7 cellular contexts compared by ENCODE assay signal in genomic region chr16:69951017-69951671, GRCh38. TPM values are rescaled to one million over a fixed set of nuclear protein-coding genes. Genes with fewer than 3 reads are reported as not detected.
DNase-seq lines count a peak whose midpoint lies in the region; ATAC-seq and TF ChIP-seq lines count a peak whose summit lies in the region.
"Not testable (repeated sequence)": the region's sequence is repeated elsewhere in the genome, so short reads cannot be mapped to it uniquely, and the experiment has no call there.

TSS of gene CLEC18A (plus strand) at chr16:69951334. CDS start at chr16:69951367, 33 bp downstream.

- POLR2A ChIA-PET in Panc1 (lab: Charles Lee); naive thymus-derived CD4-positive, alpha-beta T cell (lab: Charles Lee): not testable (repeated sequence)

- H3K4me3 Mint-ChIP-seq in naive thymus-derived CD4-positive, alpha-beta T cell, result not testable (repeated sequence)

- not testable (repeated sequence) for TF ChIP-seq EP300 in gastroesophageal sphincter (IDR thresholded peaks at IDR 0.05); upper lobe of left lung (IDR thresholded peaks at IDR 0.05)

- DNase-seq in Panc1 (ENCODE audit: low read depth, low spot score); ascending aorta (ENCODE audit: low spot score in 2 of 2); left lobe of liver (ENCODE audit: low spot score); naive thymus-derived CD4-positive, alpha-beta T cell; sciatic nerve (ENCODE audit: low spot score): not testable (repeated sequence)
- DNase-seq in upper lobe of left lung, result peak in 1 of 2 donors; percentile 30

- CTCF ChIA-PET in Panc1 (lab: Charles Lee); naive thymus-derived CD4-positive, alpha-beta T cell (lab: Charles Lee): not testable (repeated sequence)

- H3K4me3 ChIP-seq in Panc1 (ENCODE audit: low read depth in 2 of 2, low read length in 2 of 2); ascending aorta; gastroesophageal sphincter; naive thymus-derived CD4-positive, alpha-beta T cell (ENCODE audit: low read length); upper lobe of left lung: not testable (repeated sequence)

- not testable (repeated sequence) for H3K27me3 Mint-ChIP-seq in naive thymus-derived CD4-positive, alpha-beta T cell

- in situ Hi-C loops in Panc1 (cut with HindIII; ENCODE audit: low pct_unique_long_range_greater_than_20kb, low sequenced_read_pairs), result not testable (repeated sequence)

- H3K4me1 Mint-ChIP-seq in naive thymus-derived CD4-positive, alpha-beta T cell, result not testable (repeated sequence)

- H3K9me3 Mint-ChIP-seq in naive thymus-derived CD4-positive, alpha-beta T cell, result not testable (repeated sequence)

- WGBS in gastroesophageal sphincter (ENCODE audit: low coverage in 1 of 2), 2 donors, result no CpG with 5 or more reads among the region's 26 CpGs
- WGBS in upper lobe of left lung, 2 donors, result no CpG with 5 or more reads among the region's 26 CpGs

- not testable (repeated sequence) for BruUV-seq in Panc1 (replicated peaks; lab: Mats Ljungman, UMichigan)

- TF ChIP-seq CTCF in Panc1 (IDR thresholded peaks at IDR 0.05); ascending aorta (IDR thresholded peaks at IDR 0.05); gastroesophageal sphincter (IDR thresholded peaks at IDR 0.05); upper lobe of left lung (IDR thresholded peaks at IDR 0.05): not testable (repeated sequence)

- H3K36me3 Mint-ChIP-seq in naive thymus-derived CD4-positive, alpha-beta T cell, result not testable (repeated sequence)

- intact Hi-C loops in Panc1 (cut with micrococcal nuclease; ENCODE audit: unreplicated experiment); ascending aorta (cut with DNase I); naive thymus-derived CD4-positive, alpha-beta T cell (cut with micrococcal nuclease); sciatic nerve (cut with DNase I): not testable (repeated sequence)

- H3K36me3 ChIP-seq in Panc1 (ENCODE audit: control insufficient read depth, insufficient read depth, low read length); ascending aorta; gastroesophageal sphincter; naive thymus-derived CD4-positive, alpha-beta T cell (ENCODE audit: control insufficient read depth in 2 of 3, insufficient read depth in 3 of 3, low read length in 3 of 3); upper lobe of left lung: not testable (repeated sequence)

- H3K27ac Mint-ChIP-seq in naive thymus-derived CD4-positive, alpha-beta T cell, result not testable (repeated sequence)

- H3K4me1 ChIP-seq in Panc1 (ENCODE audit: control insufficient read depth, insufficient read depth, low read length); ascending aorta; gastroesophageal sphincter; naive thymus-derived CD4-positive, alpha-beta T cell (ENCODE audit: control insufficient read depth in 2 of 2, insufficient read depth in 2 of 2, low read length in 2 of 2); upper lobe of left lung: not testable (repeated sequence)

- not testable (repeated sequence) for H3K27ac ChIP-seq in Panc1 (ENCODE audit: low read length); ascending aorta; gastroesophageal sphincter; naive thymus-derived CD4-positive, alpha-beta T cell (ENCODE audit: low read depth, low read length); upper lobe of left lung

- ATAC-seq in Panc1 (peak; percentile 79), gastroesophageal sphincter (peak; percentile 15), left lobe of liver (peak; percentile 43), sciatic nerve (peak; percentile 38), upper lobe of left lung (ENCODE audit: low FRiP score in 2 of 2) (peak; percentile 29 to 66)
- ATAC-seq in naive thymus-derived CD4-positive, alpha-beta T cell, result peak; percentile 25

- TF ChIP-seq POLR2A in gastroesophageal sphincter (IDR thresholded peaks at IDR 0.05); upper lobe of left lung (IDR thresholded peaks at IDR 0.05): not testable (repeated sequence)

- H3K27me3 ChIP-seq in Panc1 (ENCODE audit: control insufficient read depth, insufficient read depth, low read length); ascending aorta; gastroesophageal sphincter; naive thymus-derived CD4-positive, alpha-beta T cell (ENCODE audit: control insufficient read depth in 2 of 2, insufficient read depth in 2 of 2, low read length in 2 of 2); upper lobe of left lung: not testable (repeated sequence)

- not testable (repeated sequence) for H3K9me3 ChIP-seq in Panc1 (ENCODE audit: control insufficient read depth, insufficient read depth, low read depth, low read length); ascending aorta; gastroesophageal sphincter; naive thymus-derived CD4-positive, alpha-beta T cell (ENCODE audit: control insufficient read depth in 2 of 3, low read length in 3 of 3); upper lobe of left lung

RNA-seq across cellular contexts. Expression of gene CLEC18A, which starts in this region (rescaled TPM):
- 0.46 TPM for total RNA-seq in Panc1 (2021; ENCODE audit: unreplicated experiment)
- 0.79 TPM for polyA plus RNA-seq in Panc1 (2012; ENCODE audit: insufficient read length)
- total RNA-seq in ascending aorta, result 25.2 TPM
- total RNA-seq in gastroesophageal sphincter, result 1 to 10 TPM in 1 of 4 donors, under 1 TPM in 2, not detected in 1; 0.27 to 1.9 (median 0.31) TPM
- total RNA-seq in left lobe of liver, result 0.35 TPM
- total RNA-seq in naive thymus-derived CD4-positive, alpha-beta T cell, result 1 to 10 TPM; 1.4 to 7.4 (median 3.6) TPM
- polyA plus RNA-seq in naive thymus-derived CD4-positive, alpha-beta T cell, result not detected
- total RNA-seq in sciatic nerve, result 1.2 TPM
- 1 to 10 TPM in 5 of 6 donors, under 1 TPM in 1; 0.54 to 5.2 (median 2.8) TPM for total RNA-seq in upper lobe of left lung

Comparison
In these comparisons a context has a peak if more than half of its experiments do, and no peak if none do; other contexts are left out.
1. Peak in ATAC-seq in Panc1; RNA of the gene not detected or under 1 TPM.
2. Peak in ATAC-seq in left lobe of liver; RNA of the gene not detected or under 1 TPM.
3. ATAC-seq: peak in every context shown above with its lines; median percentile 79 in Panc1; 48 in upper lobe of left lung; 43 in left lobe of liver; 38 in sciatic nerve; 25 in naive thymus-derived CD4-positive, alpha-beta T cell; 15 in gastroesophageal sphincter.